9 cellular contexts compared by ENCODE assay signal in the genomic region with DNA sequence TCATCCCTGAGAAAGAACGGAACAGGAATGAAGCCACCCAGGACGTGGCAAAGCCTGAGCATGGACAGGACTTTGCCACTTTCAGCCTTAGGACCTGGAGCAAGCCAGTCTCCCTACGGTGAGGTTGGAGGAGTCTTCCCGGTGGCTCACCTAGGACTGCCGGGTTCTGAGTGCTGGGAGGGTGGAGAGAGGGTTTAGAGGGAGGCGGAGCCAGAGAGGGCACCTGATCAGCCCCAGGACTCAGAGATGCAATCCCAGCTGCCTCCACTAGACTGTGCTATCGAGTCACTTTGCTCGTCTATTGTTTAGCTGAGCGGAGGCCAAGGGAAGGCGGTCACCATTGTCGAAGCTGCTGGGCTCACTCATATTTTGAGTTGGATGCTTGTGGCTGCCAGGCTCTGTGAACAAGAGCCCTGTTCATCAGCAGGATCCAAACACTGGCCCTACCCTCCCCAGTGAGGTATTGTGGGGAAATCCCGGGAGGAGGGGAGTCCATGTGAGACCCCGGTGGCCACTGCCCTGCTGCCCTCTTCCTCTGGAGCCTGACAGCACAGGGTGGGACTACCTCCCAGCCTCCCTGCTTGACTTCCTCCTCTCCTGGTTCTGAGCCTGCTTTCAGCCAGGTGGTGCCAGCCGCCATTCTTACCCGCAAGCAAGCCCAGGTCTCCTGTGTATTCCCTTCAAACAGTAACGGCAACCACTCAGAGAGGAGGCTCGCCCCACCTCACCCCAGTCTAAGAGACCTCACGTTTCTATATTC. TPM values are rescaled to one million over a fixed set of nuclear protein-coding genes. Genes with fewer than 3 reads are reported as not detected.
DNase-seq lines count a peak whose midpoint lies in the region; ATAC-seq and TF ChIP-seq lines count a peak whose summit lies in the region.
"Had no signal": no experiment of that assay in that cellular context is flagged by ENCODE, and none has a peak within 500 bp of the region (broad histone marks: within the 10 kb centered on the region; RNA-seq: fewer than 3 reads in every experiment).

No MANE protein-coding gene starts in this region.

- H3K27me3 Mint-ChIP-seq in CD4-positive, alpha-beta memory T cell: peaks cover 22 to 36% of the 10 kb centered on the region in 2 donors
- peaks cover 20% of the 10 kb centered on the region for H3K27me3 Mint-ChIP-seq in activated CD4-positive, alpha-beta T cell treated with anti-CD3 and anti-CD28 coated beads, Interleukin-2, amount 10 ng/mL, durations not matched to agents 24 days and 14 days

- H3K4me3 ChIP-seq in CD4-positive, alpha-beta memory T cell (ENCODE audit: low read length in 2 of 2): no peak overlapping the region
- H3K4me3 ChIP-seq in HEK293 (ENCODE audit: low read depth, low read length) (no peak overlapping the region), dorsolateral prefrontal cortex (no peak overlapping the region), lung (no peak overlapping the region)

- H3K27me3 ChIP-seq in CD4-positive, alpha-beta memory T cell (ENCODE audit: insufficient read depth, low read length): no peaks in the 10 kb centered on the region
- H3K27me3 ChIP-seq in dorsolateral prefrontal cortex: peaks cover 0 to 31% (median 8%) of the 10 kb centered on the region in 45 donors
- no peaks in the 10 kb centered on the region for H3K27me3 ChIP-seq in lung (ENCODE audit: control insufficient read depth, insufficient read depth)

- H3K4me1 Mint-ChIP-seq in CD4-positive, alpha-beta memory T cell: peaks cover 0 to 1% (median 0%) of the 10 kb centered on the region in 4 donors
- peaks cover 3% of the 10 kb centered on the region for H3K4me1 Mint-ChIP-seq in activated CD4-positive, alpha-beta T cell treated with anti-CD3 and anti-CD28 coated beads, Interleukin-2, amount 10 ng/mL, durations not matched to agents 24 days and 14 days
- H3K4me1 Mint-ChIP-seq: IgD-negative memory B cell had no signal

- CTCF ChIA-PET in CD4-positive, alpha-beta memory T cell (lab: Charles Lee; ENCODE audit: partially characterized antibody): interaction anchor here (1.0 to 2.2 kb wide), 2 partner anchors 13 to 30 kb away, joined by 4 to 8 read pairs; no protein-coding TSS in a partner anchor
- CTCF ChIA-PET in HEK293 (lab: Yijun Ruan, JAX): interaction anchor here (0.6 to 2.9 kb wide), 39 partner anchors 8 to 1046 kb away, joined by 3 to 63 read pairs (median 3); a partner anchor contains a TSS

- 48 to 49% methylated on average over 18 of the region's 18 CpGs for WGBS in lung, 2 donors

- H3K27ac ChIP-seq in CD4-positive, alpha-beta memory T cell (ENCODE audit: low read depth, low read length): no peak overlapping the region
- H3K27ac ChIP-seq in HEK293 (ENCODE audit: extremely low read depth, low read depth, low read length): no peak overlapping the region
- no peak overlapping the region for H3K27ac ChIP-seq in dorsolateral prefrontal cortex
- no peak overlapping the region for H3K27ac ChIP-seq in lung (ENCODE audit: low read depth in 1 of 2, low read length in 1 of 2)

- no peaks in the 10 kb centered on the region for H3K9me3 ChIP-seq in CD4-positive, alpha-beta memory T cell (ENCODE audit: control insufficient read depth in 1 of 2, low read length in 2 of 2)
- no peaks in the 10 kb centered on the region for H3K9me3 ChIP-seq in HEK293 (ENCODE audit: control insufficient read depth, insufficient read depth, low read depth, low read length)
- peaks cover 0 to 5% of the 10 kb centered on the region in 2 donors for H3K9me3 ChIP-seq in lung (ENCODE audit: control insufficient read depth in 2 of 2, insufficient read depth in 1 of 2, low read length in 1 of 2)

- no peak overlapping the region for H3K4me3 Mint-ChIP-seq in CD4-positive, alpha-beta memory T cell
- H3K4me3 Mint-ChIP-seq in activated CD4-positive, alpha-beta T cell treated with anti-CD3 and anti-CD28 coated beads, Interleukin-2, amount 10 ng/mL, durations not matched to agents 24 days and 14 days: no peak overlapping the region
- H3K4me3 Mint-ChIP-seq: IgD-negative memory B cell had no signal

- H3K9me3 Mint-ChIP-seq in CD4-positive, alpha-beta memory T cell: no peaks in the 10 kb centered on the region
- H3K9me3 Mint-ChIP-seq in activated CD4-positive, alpha-beta T cell treated with anti-CD3 and anti-CD28 coated beads, Interleukin-2, amount 10 ng/mL, durations not matched to agents 24 days and 14 days: no peaks in the 10 kb centered on the region

- POLR2A ChIA-PET in CD4-positive, alpha-beta memory T cell (lab: Charles Lee; ENCODE audit: partially characterized antibody): interaction anchor here (0.9 kb wide), 1 partner anchor 69 kb away, joined by 4 read pairs; no protein-coding TSS in a partner anchor
- POLR2A ChIA-PET in HEK293 (lab: Yijun Ruan, JAX): interaction anchor here (0.9 to 1.3 kb wide), 4 partner anchors 13 to 110 kb away, joined by 4 to 8 read pairs (median 6); a partner anchor contains a TSS

- H3K36me3 ChIP-seq in CD4-positive, alpha-beta memory T cell (ENCODE audit: insufficient read depth, low read length): no peaks in the 10 kb centered on the region
- H3K36me3 ChIP-seq in HEK293 (ENCODE audit: control insufficient read depth in 2 of 2, insufficient read depth in 1 of 2, low read length in 2 of 2): no peaks in the 10 kb centered on the region
- no peaks in the 10 kb centered on the region for H3K36me3 ChIP-seq in lung (ENCODE audit: control insufficient read depth in 2 of 2, insufficient read depth in 2 of 2, low read length in 2 of 2)

- peak; percentile 48 to 63 (median 53) for DNase-seq in CD4-positive, alpha-beta memory T cell
- peak; percentile 87 for DNase-seq in NCI-H460 (ENCODE audit: extremely low read depth, low read depth)
- peak; percentile 94 for DNase-seq in activated CD4-positive, alpha-beta T cell treated with anti-CD3 and anti-CD28 coated beads, Interleukin-2, amount 10 ng/mL, durations not matched to agents 24 days and 14 days
- DNase-seq in dorsolateral prefrontal cortex: peak in 9 of 10 donors; percentile 5 to 65 (median 51)
- DNase-seq in lung (ENCODE audit: low spot score): peak; percentile 85
- DNase-seq in stimulated activated CD8-positive, alpha-beta memory T cell treated with anti-CD3 and anti-CD28 coated beads, Interleukin-12 subunit alpha, Interleukin-12 subunit beta, amount 100 ng/mL, for 1 hour (ENCODE audit: low read depth): peak; percentile 7

- ATAC-seq in lung (ENCODE audit: insufficient read depth, low FRiP score) (peak; percentile 70), HG03354 (IDR thresholded peaks at IDR 0.05; ENCODE audit: poor library complexity, severe bottlenecking, unreplicated experiment) (no peak)

- no peaks in the 10 kb centered on the region for H3K36me3 Mint-ChIP-seq in CD4-positive, alpha-beta memory T cell
- H3K36me3 Mint-ChIP-seq in activated CD4-positive, alpha-beta T cell treated with anti-CD3 and anti-CD28 coated beads, Interleukin-2, amount 10 ng/mL, durations not matched to agents 24 days and 14 days (ENCODE audit: low read depth): no peaks in the 10 kb centered on the region

- no peaks in the 10 kb centered on the region for H3K4me1 ChIP-seq in CD4-positive, alpha-beta memory T cell (ENCODE audit: insufficient read depth, low read length)
- H3K4me1 ChIP-seq in HEK293 (ENCODE audit: control insufficient read depth, insufficient read depth, low read length) (no peaks in the 10 kb centered on the region; the same call in 1 of the 2 replicates), lung (ENCODE audit: control insufficient read depth in 2 of 2, insufficient read depth in 2 of 2, low read length in 2 of 2) (no peaks in the 10 kb centered on the region)

- TF ChIP-seq CTCF in HEK293 (tag by site-specific recombination; IDR thresholded peaks at IDR 0.05): peak; percentile 89
- TF ChIP-seq CTCF in dorsolateral prefrontal cortex (IDR thresholded peaks at IDR 0.05 in 54 of 56, conservative IDR thresholded peaks at IDR 0.05 in 2 of 56; ENCODE audit: low read depth in 1 of 56, partially characterized antibody in 56 of 56): peak; percentile 31 to 75 (median 64)
- peak; percentile 42 for TF ChIP-seq CTCF in lung (IDR thresholded peaks at IDR 0.05; ENCODE audit: control extremely low read depth, extremely low read depth)

- no peak overlapping the region for H3K27ac Mint-ChIP-seq in CD4-positive, alpha-beta memory T cell
- no peak overlapping the region for H3K27ac Mint-ChIP-seq in activated CD4-positive, alpha-beta T cell treated with anti-CD3 and anti-CD28 coated beads, Interleukin-2, amount 10 ng/mL, durations not matched to agents 24 days and 14 days
- H3K27ac Mint-ChIP-seq: IgD-negative memory B cell had no signal

- intact Hi-C loops in CD4-positive, alpha-beta memory T cell (cut with micrococcal nuclease): no loop called here
- intact Hi-C loops in activated CD4-positive, alpha-beta T cell treated with anti-CD3 and anti-CD28 coated beads, Interleukin-2, amount 10 ng/mL, durations not matched to agents 24 days and 14 days (cut with micrococcal nuclease): loop anchor here (1.0 to 2.0 kb wide), 2 partner anchors 31 to 87 kb away; no protein-coding TSS in a partner anchor
- intact Hi-C loops in dorsolateral prefrontal cortex (cut with DNase I): loop anchor here in 1 of 2 donors (2.0 kb wide), 1 partner anchor 67 kb away; no protein-coding TSS in a partner anchor

RNA-seq across cellular contexts. Expression of a gene that starts 7.0 kb away (rescaled TPM):
- total RNA-seq in CD4-positive, alpha-beta memory T cell: not detected
- polyA plus RNA-seq in CD4-positive, alpha-beta memory T cell: not detected
- not detected in 2 replicates for total RNA-seq in NCI-H460 (2014; rRNA removed; shearing (Covaris generic))
- not detected in 2 replicates for polyA plus RNA-seq in NCI-H460 (2014; cell fraction: nucleus; rRNA removed)
- total RNA-seq in activated CD4-positive, alpha-beta T cell treated with anti-CD3 and anti-CD28 coated beads, Interleukin-2, amount 10 ng/mL, durations not matched to agents 24 days and 14 days: not detected in 2 replicates
- not detected for total RNA-seq in dorsolateral prefrontal cortex
- total RNA-seq in lung: under 1 TPM in 1 of 2 donors, not detected in 1; 0.71 TPM
- under 1 TPM; 0.37 to 0.63 TPM for polyA plus RNA-seq in lung
- polyA plus RNA-seq: IgD-negative memory B cell had no signal

RNA-seq across cellular contexts. Expression of a gene that starts 7.8 kb away (rescaled TPM):
- not detected for total RNA-seq in CD4-positive, alpha-beta memory T cell
- polyA plus RNA-seq in CD4-positive, alpha-beta memory T cell: not detected
- not detected in 2 replicates for total RNA-seq in NCI-H460 (2014; rRNA removed; shearing (Covaris generic))
- not detected in 2 replicates for polyA plus RNA-seq in NCI-H460 (2014; cell fraction: nucleus; rRNA removed)
- total RNA-seq in activated CD4-positive, alpha-beta T cell treated with anti-CD3 and anti-CD28 coated beads, Interleukin-2, amount 10 ng/mL, durations not matched to agents 24 days and 14 days: not detected in 2 replicates
- under 1 TPM in 3 of 120 experiments, not detected in 117; 0.18 to 0.33 (median 0.24) TPM for total RNA-seq in dorsolateral prefrontal cortex
- not detected for total RNA-seq in lung
- polyA plus RNA-seq in lung: not detected
- polyA plus RNA-seq: IgD-negative memory B cell had no signal

RNA-seq across cellular contexts. Expression of a gene that starts 32.9 kb away (rescaled TPM):
- total RNA-seq in CD4-positive, alpha-beta memory T cell: not detected
- not detected for polyA plus RNA-seq in CD4-positive, alpha-beta memory T cell
- not detected in 2 replicates for total RNA-seq in NCI-H460 (2014; rRNA removed; shearing (Covaris generic))
- polyA plus RNA-seq in NCI-H460 (2014; cell fraction: nucleus; rRNA removed): not detected in 2 replicates
- not detected in 2 replicates for total RNA-seq in activated CD4-positive, alpha-beta T cell treated with anti-CD3 and anti-CD28 coated beads, Interleukin-2, amount 10 ng/mL, durations not matched to agents 24 days and 14 days
- total RNA-seq in dorsolateral prefrontal cortex (1 to 10 TPM in 1 of 120 experiments, under 1 TPM in 4, not detected in 115; 0.35 to 1.1 (median 0.47) TPM), lung (under 1 TPM in 1 of 2 donors, not detected in 1; 0.28 TPM)
- polyA plus RNA-seq in lung: under 1 TPM; 0.10 to 0.18 TPM
- polyA plus RNA-seq: IgD-negative memory B cell had no signal

RNA-seq across cellular contexts. Expression of a gene that starts 44.7 kb away (rescaled TPM):
- total RNA-seq in CD4-positive, alpha-beta memory T cell: not detected
- not detected for polyA plus RNA-seq in CD4-positive, alpha-beta memory T cell
- 0.42 TPM in 1 of 2 replicates, not detected in the other for total RNA-seq in NCI-H460 (2014; rRNA removed; shearing (Covaris generic))
- not detected in 2 replicates for polyA plus RNA-seq in NCI-H460 (2014; cell fraction: nucleus; rRNA removed)
- total RNA-seq in activated CD4-positive, alpha-beta T cell treated with anti-CD3 and anti-CD28 coated beads, Interleukin-2, amount 10 ng/mL, durations not matched to agents 24 days and 14 days: not detected in 2 replicates
- total RNA-seq in dorsolateral prefrontal cortex (10 to 100 TPM in 105 of 120 experiments, 1 to 10 TPM in 14, not detected in 1; 2.7 to 45.6 (median 21.7) TPM), lung (10 to 100 TPM; 39.8 to 45.4 TPM)
- polyA plus RNA-seq in lung: 10 to 100 TPM; 27.3 to 47.2 TPM
- polyA plus RNA-seq: IgD-negative memory B cell had no signal

RNA-seq across cellular contexts. Expression of a gene that starts 51.6 kb away (rescaled TPM):
- total RNA-seq in CD4-positive, alpha-beta memory T cell: not detected
- not detected for polyA plus RNA-seq in CD4-positive, alpha-beta memory T cell
- total RNA-seq in NCI-H460 (2014; rRNA removed; shearing (Covaris generic)): 1,671 and 1,675 TPM in 2 replicates
- polyA plus RNA-seq in NCI-H460 (2014; cell fraction: nucleus; rRNA removed): 1,767 and 1,798 TPM in 2 replicates
- not detected in 2 replicates for total RNA-seq in activated CD4-positive, alpha-beta T cell treated with anti-CD3 and anti-CD28 coated beads, Interleukin-2, amount 10 ng/mL, durations not matched to agents 24 days and 14 days
- 10 to 100 TPM in 1 of 120 experiments, 1 to 10 TPM in 78, under 1 TPM in 26, not detected in 15; 0.34 to 13.9 (median 1.5) TPM for total RNA-seq in dorsolateral prefrontal cortex
- total RNA-seq in lung: 100 to 1,000 TPM; 495 to 770 TPM
- polyA plus RNA-seq in lung: 100 to 1,000 TPM; 637 to 811 TPM
- polyA plus RNA-seq: IgD-negative memory B cell had no signal

Comparison
In these comparisons a context has a peak if more than half of its experiments do, and no peak if none do; other contexts are left out.
1. DNase-seq: peak in every context shown above with its lines; median percentile 94 in activated CD4-positive, alpha-beta T cell treated with anti-CD3 and anti-CD28 coated beads, Interleukin-2, amount 10 ng/mL, durations not matched to agents 24 days and 14 days; 87 in NCI-H460; 85 in lung; 53 in CD4-positive, alpha-beta memory T cell; 51 in dorsolateral prefrontal cortex; 7 in stimulated activated CD8-positive, alpha-beta memory T cell treated with anti-CD3 and anti-CD28 coated beads, Interleukin-12 subunit alpha, Interleukin-12 subunit beta, amount 100 ng/mL, for 1 hour.